In genomic region chr22:50443202-50443601, GRCh38 we compare ENCODE assay signal across 16 cellular contexts. TPM values are rescaled to one million over a fixed set of nuclear protein-coding genes. Genes with fewer than 3 reads are reported as not detected.
DNase-seq lines count a peak whose midpoint lies in the region; ATAC-seq, FAIRE-seq and TF ChIP-seq lines count a peak whose summit lies in the region.
"Had no signal": no experiment of that assay in that cellular context is flagged by ENCODE, and none has a peak within 500 bp of the region (broad histone marks: within the 10 kb centered on the region; RNA-seq: fewer than 3 reads in every experiment).

No MANE protein-coding gene starts in this region.

- no peak for TF ChIP-seq CTCF in IMR-90 (conservative IDR thresholded peaks at IDR 0.05; ENCODE audit: low read depth, low read length)
- TF ChIP-seq CTCF in adrenal gland (IDR thresholded peaks at IDR 0.05): no peak
- TF ChIP-seq CTCF in neural crest cell (conservative IDR thresholded peaks at IDR 0.05): no peak
- TF ChIP-seq CTCF in A673 (conservative IDR thresholded peaks at IDR 0.05; ENCODE audit: low read depth, low read length): no peak

- no peak overlapping the region for H3K4ac ChIP-seq in IMR-90 (ENCODE audit: low read depth, low read length)

- peaks cover 3 to 27% of the 10 kb centered on the region in 2 donors for H3K36me3 Mint-ChIP-seq in CD4-positive, alpha-beta memory T cell
- peaks cover 3% of the 10 kb centered on the region for H3K36me3 Mint-ChIP-seq in neural crest cell (ENCODE audit: low read depth)

- BruUV-seq in IMR-90 (replicated peaks; lab: Mats Ljungman, UMichigan) (TSS peak; percentile 53), A673 (replicated peaks; lab: Mats Ljungman, UMichigan) (no TSS peak)

- peaks cover 0 to 9% of the 10 kb centered on the region in 2 experiments; a peak in 1 of 4 replicates for H3K79me1 ChIP-seq in IMR-90 (ENCODE audit: low read depth in 1 of 2, low read length in 2 of 2)

- in situ Hi-C loops in IMR-90 (cut with MboI; ENCODE audit: low sequenced_read_pairs): no loop called here

- H2BK120ac ChIP-seq in IMR-90 (ENCODE audit: low read depth, low read length): no peak overlapping the region

- DNase-seq in CD4-positive, alpha-beta memory T cell: no peak
- DNase-seq in IMR-90 (no peak), adrenal gland (no peak), neural crest cell (ENCODE audit: low read depth, low spot score) (no peak), A673 (ENCODE audit: low spot score) (no peak), urothelium cell line (ENCODE audit: low spot score) (no peak)
- no peak for DNase-seq in stimulated activated naive CD4-positive, alpha-beta T cell treated with Interleukin-2 at 50 U/mL for 16 hours (lab: John Stamatoyannopoulos, UW)
- DNase-seq: activated T-cell treated with anti-CD3 and anti-CD28 coated beads, Interleukin-2, amount 50 U/mL, for 72 hours; COR-L47; effector CD8-positive, alpha-beta T cell; midbrain; NK-92 treated with Interleukin-12 subunit alpha and Interleukin-12 subunit beta, amount 100 ng/mL, for 24 hours had no signal

- H3K4me1 ChIP-seq in CD4-positive, alpha-beta memory T cell (ENCODE audit: insufficient read depth, low read length): peaks cover 16% of the 10 kb centered on the region
- H3K4me1 ChIP-seq in IMR-90 (ENCODE audit: control insufficient read depth, insufficient read depth, low read length) (no peaks in the 10 kb centered on the region), adrenal gland (replicated peaks in 1 of 2) (peaks cover 10 to 17% of the 10 kb centered on the region in 2 donors), A673 (ENCODE audit: insufficient read depth, low read length, poor library complexity, severe bottlenecking) (no peaks in the 10 kb centered on the region)
- H3K4me1 ChIP-seq: body of pancreas had no signal

- H4K20me1 ChIP-seq in IMR-90 (ENCODE audit: insufficient read depth, low read length): peaks cover 20% of the 10 kb centered on the region

- H2BK5ac ChIP-seq in IMR-90 (ENCODE audit: low read depth, low read length, poor library complexity, severe bottlenecking): no peak overlapping the region

- no peak overlapping the region for H3K56ac ChIP-seq in IMR-90 (ENCODE audit: extremely low read depth, insufficient read depth, low read length)

- TF ChIP-seq POLR2A in IMR-90 (IDR thresholded peaks at IDR 0.05; ENCODE audit: low read depth, low read length): no peak
- TF ChIP-seq POLR2A in adrenal gland (IDR thresholded peaks at IDR 0.05): no peak

- H3K4me3 ChIP-seq in CD4-positive, alpha-beta memory T cell (ENCODE audit: low read length in 2 of 2): no peak overlapping the region
- H3K4me3 ChIP-seq in IMR-90 (ENCODE audit: insufficient read depth, low read depth, low read length) (no peak overlapping the region), adrenal gland (no peak overlapping the region), A673 (ENCODE audit: low read depth, low read length, poor library complexity, severe bottlenecking) (no peak overlapping the region)
- H3K4me3 ChIP-seq: body of pancreas, prostate gland had no signal

- H4K91ac ChIP-seq in IMR-90 (ENCODE audit: insufficient read depth, low read depth, low read length): no peak overlapping the region

- H3K9ac ChIP-seq in IMR-90 (ENCODE audit: low read depth, low read length): no peak overlapping the region

- no peak overlapping the region for H3K27ac ChIP-seq in CD4-positive, alpha-beta memory T cell (ENCODE audit: low read depth, low read length)
- H3K27ac ChIP-seq in IMR-90 (ENCODE audit: insufficient read depth, low read length): no peak overlapping the region
- H3K27ac ChIP-seq in adrenal gland: peak overlapping the region in 3 of 5 donors; percentile 62 to 82 (median 79)
- no peak overlapping the region for H3K27ac ChIP-seq in A673 (ENCODE audit: low read depth, low read length, poor library complexity, severe bottlenecking)
- H3K27ac ChIP-seq: prostate gland had no signal

- H3K27me3 Mint-ChIP-seq in CD4-positive, alpha-beta memory T cell: no peaks in the 10 kb centered on the region
- H3K27me3 Mint-ChIP-seq in neural crest cell (ENCODE audit: low read depth): peaks cover 5% of the 10 kb centered on the region

- H3K9me3 Mint-ChIP-seq in CD4-positive, alpha-beta memory T cell: peaks cover 0 to 4% (median 0%) of the 10 kb centered on the region in 8 donors
- H3K9me3 Mint-ChIP-seq in neural crest cell: no peaks in the 10 kb centered on the region
- H3K9me3 Mint-ChIP-seq: activated T-cell treated with anti-CD3 and anti-CD28 coated beads, Interleukin-2, amount 50 U/mL, for 72 hours had no signal

- no peak for FAIRE-seq in urothelium cell line (lab: Jason Lieb, UNC)

- H2AK5ac ChIP-seq in IMR-90 (ENCODE audit: low read depth, low read length): no peak overlapping the region

- H3K4me2 ChIP-seq in IMR-90 (ENCODE audit: low read depth, low read length): no peak overlapping the region

- CTCF ChIA-PET in CD4-positive, alpha-beta memory T cell (lab: Charles Lee; ENCODE audit: partially characterized antibody): interaction anchor here (1.1 to 2.0 kb wide), 5 partner anchors 19 to 82 kb away, joined by 4 to 6 read pairs (median 4); partner anchors contain the start of gene SCO2
- CTCF ChIA-PET in IMR-90 (lab: Yijun Ruan, JAX) (no interaction called here), A673 (lab: Charles Lee) (no interaction called here)

- H3K27ac Mint-ChIP-seq in CD4-positive, alpha-beta memory T cell: peak overlapping the region; percentile 42 to 89 (median 81)
- no peak overlapping the region for H3K27ac Mint-ChIP-seq in neural crest cell (ENCODE audit: unreplicated experiment)
- H3K27ac Mint-ChIP-seq: activated T-cell treated with anti-CD3 and anti-CD28 coated beads, Interleukin-2, amount 50 U/mL, for 72 hours had no signal

- no peak for ATAC-seq in IMR-90 (ENCODE audit: low read depth)
- ATAC-seq: activated T-cell treated with anti-CD3 and anti-CD28 coated beads, Interleukin-2, amount 50 U/mL, for 72 hours; body of pancreas had no signal

- H3K4me3 Mint-ChIP-seq in CD4-positive, alpha-beta memory T cell: peak overlapping the region in 1 of 8 donors; percentile 36
- peak overlapping the region; percentile 73 for H3K4me3 Mint-ChIP-seq in neural crest cell
- H3K4me3 Mint-ChIP-seq: activated T-cell treated with anti-CD3 and anti-CD28 coated beads, Interleukin-2, amount 50 U/mL, for 72 hours had no signal

- intact Hi-C loops in CD4-positive, alpha-beta memory T cell (cut with micrococcal nuclease): loop anchor here (10.0 kb wide), 1 partner anchor 52 kb away; no protein-coding TSS in a partner anchor
- intact Hi-C loops in IMR-90 (cut with micrococcal nuclease) (no loop called here), adrenal gland (cut with DNase I) (no loop called here), A673 (cut with micrococcal nuclease; ENCODE audit: unreplicated experiment) (no loop called here)

- no peak overlapping the region for H2BK20ac ChIP-seq in IMR-90 (ENCODE audit: low read depth, low read length)

- no peak for TF ChIP-seq RAD21 in IMR-90 (IDR thresholded peaks at IDR 0.05; ENCODE audit: low read length)

- 100% methylated on average over 1 of the region's 15 CpGs; no CpG with 5 or more reads in 1 of the 2 experiments for WGBS in IMR-90 (ENCODE audit: extremely low coverage in 2 of 2, insufficient read length in 1 of 2), 2 experiments
- 83 to 93% (median 89%) methylated on average over 5 to 15 of the region's 15 CpGs for WGBS in adrenal gland, 4 donors

- no peaks in the 10 kb centered on the region for H3K9me3 ChIP-seq in CD4-positive, alpha-beta memory T cell (ENCODE audit: control insufficient read depth in 1 of 2, low read length in 2 of 2)
- H3K9me3 ChIP-seq in IMR-90 (ENCODE audit: control insufficient read depth, insufficient read depth, low read length) (no peaks in the 10 kb centered on the region), adrenal gland (replicated peaks in 1 of 3) (no peaks in the 10 kb centered on the region), A673 (ENCODE audit: low read depth, low read length, poor library complexity, severe bottlenecking) (no peaks in the 10 kb centered on the region)
- H3K9me3 ChIP-seq: body of pancreas, prostate gland had no signal

- no peak overlapping the region for H2AFZ ChIP-seq in IMR-90 (replicated peaks; ENCODE audit: low read length, poor library complexity)

- H4K5ac ChIP-seq in IMR-90 (ENCODE audit: low read depth, low read length): no peak overlapping the region

- dilution Hi-C loops in IMR-90 (cut with HindIII; ENCODE audit: low sequenced_read_pairs, unreplicated experiment): no loop called here

- no peaks in the 10 kb centered on the region for H3K27me3 ChIP-seq in CD4-positive, alpha-beta memory T cell (ENCODE audit: insufficient read depth, low read length)
- no peaks in the 10 kb centered on the region for H3K27me3 ChIP-seq in IMR-90 (ENCODE audit: control insufficient read depth, insufficient read depth, low read length)
- no peaks in the 10 kb centered on the region for H3K27me3 ChIP-seq in adrenal gland
- no peaks in the 10 kb centered on the region for H3K27me3 ChIP-seq in A673 (replicated peaks; ENCODE audit: insufficient read depth, low read depth, low read length, poor library complexity)
- H3K27me3 ChIP-seq: body of pancreas had no signal

- peaks cover 28% of the 10 kb centered on the region for H3K36me3 ChIP-seq in CD4-positive, alpha-beta memory T cell (ENCODE audit: insufficient read depth, low read length)
- H3K36me3 ChIP-seq in IMR-90 (ENCODE audit: control insufficient read depth, insufficient read depth, low read length) (peaks cover 68% of the 10 kb centered on the region), adrenal gland (replicated peaks in 1 of 2) (peaks cover 0 to 72% of the 10 kb centered on the region in 2 donors), A673 (ENCODE audit: insufficient read depth, low read length, poor library complexity, severe bottlenecking) (peaks cover 66% of the 10 kb centered on the region)

- no peaks in the 10 kb centered on the region for H3K9me1 ChIP-seq in IMR-90 (ENCODE audit: insufficient read depth, low read length)

- H4K8ac ChIP-seq in IMR-90 (ENCODE audit: low read depth in 2 of 2, low read length in 2 of 2): no peak overlapping the region

- H2AK9ac ChIP-seq in IMR-90 (replicated peaks; ENCODE audit: low read depth, low read length, poor library complexity): peak overlapping the region; percentile 70

- no peak overlapping the region for H2BK15ac ChIP-seq in IMR-90 (ENCODE audit: low read depth, low read length)

- H3K14ac ChIP-seq in IMR-90 (replicated peaks; ENCODE audit: low read depth, low read length): no peak overlapping the region

- peaks cover 5 to 18% (median 9%) of the 10 kb centered on the region in 4 donors for H3K4me1 Mint-ChIP-seq in CD4-positive, alpha-beta memory T cell
- no peaks in the 10 kb centered on the region for H3K4me1 Mint-ChIP-seq in neural crest cell

- POLR2A ChIA-PET in CD4-positive, alpha-beta memory T cell (lab: Charles Lee; ENCODE audit: partially characterized antibody): interaction anchor here (0.7 to 2.4 kb wide), 7 partner anchors 9 to 178 kb away, joined by 3 to 9 read pairs (median 3); partner anchors contain the start of gene SCO2
- POLR2A ChIA-PET in IMR-90 (lab: Charles Lee; ENCODE audit: unreplicated experiment) (no interaction called here), A673 (lab: Charles Lee; ENCODE audit: low non-redundant PET) (no interaction called here)

- H3K18ac ChIP-seq in IMR-90 (ENCODE audit: low read depth, low read length): no peak overlapping the region

- no peak overlapping the region for H3K23ac ChIP-seq in IMR-90 (ENCODE audit: low read depth, low read length)

RNA-seq across cellular contexts. Expression of gene SBF1, which starts 31.6 kb away (rescaled TPM):
- total RNA-seq in CD4-positive, alpha-beta memory T cell: 100 to 1,000 TPM; 217 to 221 TPM
- 10 to 100 TPM; 13.2 to 42.9 TPM for polyA plus RNA-seq in CD4-positive, alpha-beta memory T cell
- total RNA-seq in IMR-90 (2012; rRNA removed) (21.5 and 22.8 TPM in 2 replicates), adrenal gland (100 to 1,000 TPM in 1 of 8 donors, 10 to 100 TPM in 7; 59.4 to 101 (median 80.4) TPM), neural crest cell (116 and 130 TPM in 2 replicates), A673 (2021) (97.2 and 107 TPM in 2 replicates)
- polyA plus RNA-seq in IMR-90 (2012; rRNA removed) (33.2 and 41.0 TPM in 2 replicates), adrenal gland (100 to 1,000 TPM in 1 of 3 donors, 10 to 100 TPM in 1, 1 to 10 TPM in 1; 8.4 to 117 (median 66.5) TPM)
- 28.0 and 35.6 TPM in 2 replicates for polyA plus RNA-seq in IMR-90 (2012; cell fraction: cytosol; rRNA removed)
- polyA plus RNA-seq in IMR-90 (2012; cell fraction: nucleus; rRNA removed; ENCODE audit: low replicate concordance): 81.2 and 239 TPM in 2 replicates

RNA-seq across cellular contexts. Expression of gene ADM2, which starts 38.1 kb away (rescaled TPM):
- total RNA-seq in CD4-positive, alpha-beta memory T cell: 1 to 10 TPM; 4.4 to 4.5 TPM
- under 1 TPM; 0.07 to 0.48 TPM for polyA plus RNA-seq in CD4-positive, alpha-beta memory T cell
- total RNA-seq in IMR-90 (2012; rRNA removed): 0.18 and 0.28 TPM in 2 replicates
- polyA plus RNA-seq in IMR-90 (2012; rRNA removed): 1.9 and 2.3 TPM in 2 replicates
- polyA plus RNA-seq in IMR-90 (2012; cell fraction: cytosol; rRNA removed): 1.8 and 4.1 TPM in 2 replicates
- polyA plus RNA-seq in IMR-90 (2012; cell fraction: nucleus; rRNA removed; ENCODE audit: low replicate concordance): 2.3 and 3.8 TPM in 2 replicates
- total RNA-seq in adrenal gland: under 1 TPM in 5 of 8 donors, not detected in 3; 0.14 to 0.54 (median 0.25) TPM
- polyA plus RNA-seq in adrenal gland: under 1 TPM in 2 of 3 donors, not detected in 1; 0.07 to 0.48 TPM
- 1.7 TPM in 2 replicates for total RNA-seq in neural crest cell
- 5.4 and 9.8 TPM in 2 replicates for total RNA-seq in A673 (2021)

RNA-seq across cellular contexts. Expression of gene MIOX, which starts 43.5 kb away (rescaled TPM):
- not detected for total RNA-seq in CD4-positive, alpha-beta memory T cell
- not detected for polyA plus RNA-seq in CD4-positive, alpha-beta memory T cell
- total RNA-seq in IMR-90 (2012; rRNA removed) (not detected in 2 replicates), adrenal gland (not detected), neural crest cell (0.30 and 0.35 TPM in 2 replicates), A673 (2021) (0.32 and 0.46 TPM in 2 replicates)
- polyA plus RNA-seq in IMR-90 (2012; rRNA removed) (not detected in 2 replicates), adrenal gland (not detected)
- not detected in 2 replicates for polyA plus RNA-seq in IMR-90 (2012; cell fraction: cytosol; rRNA removed)
- 0.46 and 0.61 TPM in 2 replicates for polyA plus RNA-seq in IMR-90 (2012; cell fraction: nucleus; rRNA removed; ENCODE audit: low replicate concordance)
- total RNA-seq: body of pancreas, fibroblast of villous mesenchyme, prostate gland, SK-MEL-5 had no signal

Comparison
In these comparisons a context has a peak if more than half of its experiments do, and no peak if none do; other contexts are left out.
1. H3K27ac ChIP-seq: peak in adrenal gland (3 of 5); none in CD4-positive, alpha-beta memory T cell (single experiment), IMR-90 (single experiment) and A673 (single experiment).